Comparison of ENCODE assay signal across 17 cellular contexts in genomic region chr9:36402536-36402935, GRCh38. TPM values are rescaled to one million over a fixed set of nuclear protein-coding genes. Genes with fewer than 3 reads are reported as not detected.
DNase-seq lines count a peak whose midpoint lies in the region; ATAC-seq, FAIRE-seq and TF ChIP-seq lines count a peak whose summit lies in the region.
"Had no signal": no experiment of that assay in that cellular context is flagged by ENCODE, and none has a peak within 500 bp of the region (broad histone marks: within the 10 kb centered on the region; RNA-seq: fewer than 3 reads in every experiment).

No MANE protein-coding gene starts in this region.

- H3T11ph ChIP-seq in H9 (ENCODE audit: low read length), result no peak overlapping the region

- H3K56ac ChIP-seq in H9 (ENCODE audit: insufficient read length, low read depth, low read length), result no peak overlapping the region

- H3K36me3 ChIP-seq in astrocyte (ENCODE audit: insufficient read depth, low read length) (no peaks in the 10 kb centered on the region), pancreas (no peaks in the 10 kb centered on the region)

- no peak for ATAC-seq in CD4-positive, alpha-beta T cell (ENCODE audit: poor library complexity)
- no peak for ATAC-seq in pancreas
- ATAC-seq: body of pancreas had no signal

- WGBS in H9 (ENCODE audit: extremely low coverage, insufficient read length, low lambda C conversion rate), result no CpG with 5 or more reads among the region's 3 CpGs
- 84 to 90% methylated on average over 3 of the region's 3 CpGs for WGBS in pancreas, 2 donors

- H2BK120ac ChIP-seq in H9 (ENCODE audit: low read depth, low read length, poor library complexity, severe bottlenecking), result no peak overlapping the region

- H3K4me3 ChIP-seq in astrocyte (ENCODE audit: insufficient read depth, low read depth, low read length) (no peak overlapping the region), pancreas (no peak overlapping the region)
- H3K4me3 ChIP-seq: body of pancreas, testis had no signal

- H3K4me2 ChIP-seq in H9 (ENCODE audit: insufficient read depth, insufficient read length, low read length), result no peak overlapping the region
- no peak overlapping the region for H3K4me2 ChIP-seq in astrocyte (ENCODE audit: low read length)

- no peak overlapping the region for H3K4ac ChIP-seq in H9 (ENCODE audit: low read depth, low read length)

- H4K5ac ChIP-seq in H9 (ENCODE audit: insufficient read length, low read depth, low read length), result no peak overlapping the region

- no peak for DNase-seq in CD4-positive, alpha-beta T cell
- DNase-seq in H9 (no peak), astrocyte (ENCODE audit: low read depth) (no peak), mesothelial cell of epicardium (ENCODE audit: low spot score in 2 of 2, unreplicated experiment in 2 of 2) (no peak), pancreas (no peak), NOMO-1 (lab: John Stamatoyannopoulos, UW; ENCODE audit: unreplicated experiment in 2 of 2) (no peak), NCI-H510A (lab: John Stamatoyannopoulos, UW) (no peak)
- DNase-seq in activated CD4-positive, CD25-positive, alpha-beta regulatory T cell treated with anti-CD3 and anti-CD28 coated beads, Interleukin-2, amount 50 U/mL, for 72 hours, result no peak
- DNase-seq: activated CD4-positive, alpha-beta T cell treated with anti-CD3 and anti-CD28 coated beads for 4 hours; AML-193; NK-92 treated with Interleukin-12 subunit alpha and Interleukin-12 subunit beta, amount 100 ng/mL, for 24 hours; occipital lobe; stimulated activated CD4-positive, alpha-beta T cell treated with anti-CD3 and anti-CD28 coated beads, Interleukin-4, amount 100 ng/mL, for 24 hours; stimulated activated CD8-positive, alpha-beta memory T cell treated with anti-CD3 and anti-CD28 coated beads, Interleukin-4, amount 100 ng/mL, for 48 hours; testis had no signal

- no peaks in the 10 kb centered on the region for H3K27me3 Mint-ChIP-seq in CD4-positive, alpha-beta T cell
- H3K27me3 Mint-ChIP-seq in H9 (ENCODE audit: low read depth) (no peaks in the 10 kb centered on the region), astrocyte (ENCODE audit: low read depth, unreplicated experiment) (no peaks in the 10 kb centered on the region), mesothelial cell of epicardium (ENCODE audit: low read depth) (no peaks in the 10 kb centered on the region)

- H4K20me1 ChIP-seq in H9 (ENCODE audit: control insufficient read depth, insufficient read depth, insufficient read length) (no peaks in the 10 kb centered on the region), astrocyte (ENCODE audit: insufficient read depth, low read length) (peaks cover 33% of the 10 kb centered on the region)

- intact Hi-C loops in CD4-positive, alpha-beta T cell (cut with DNase I, micrococcal nuclease), result loop anchor here in 1 of 2 experiments (10.0 kb wide), 1 partner anchor 462 kb away; no protein-coding TSS in a partner anchor
- intact Hi-C loops in pancreas (cut with DNase I), result loop anchor here in 1 of 3 donors (10.0 kb wide), 1 partner anchor 52 kb away; no protein-coding TSS in a partner anchor

- no peak overlapping the region for H2BK5ac ChIP-seq in H9 (ENCODE audit: insufficient read length, low read length)

- FAIRE-seq in astrocyte (lab: Jason Lieb, UNC), result no peak
- FAIRE-seq in pancreas (lab: Jason Lieb, UNC), result no peak
- FAIRE-seq: H54 had no signal

- H3K79me2 ChIP-seq in H9 (ENCODE audit: insufficient read depth, low read length), result peaks cover 21% of the 10 kb centered on the region
- peaks cover 35% of the 10 kb centered on the region for H3K79me2 ChIP-seq in astrocyte (ENCODE audit: insufficient read depth, low read length)

- no peak overlapping the region for H2AK5ac ChIP-seq in H9 (ENCODE audit: insufficient read length, low read length)

- no peak overlapping the region for H3K18ac ChIP-seq in H9 (ENCODE audit: insufficient read length, low read depth, low read length)

- H3K9ac ChIP-seq in H9 (ENCODE audit: extremely low read depth, insufficient read length, low read length) (no peak overlapping the region), astrocyte (ENCODE audit: low read length) (no peak overlapping the region)

- POLR2A ChIA-PET in CD4-positive, alpha-beta T cell (lab: Charles Lee), result no interaction called here

- peaks cover 22% of the 10 kb centered on the region for H3K36me3 Mint-ChIP-seq in CD4-positive, alpha-beta T cell (ENCODE audit: low read depth)
- peaks cover 4 to 11% (median 7%) of the 10 kb centered on the region in 3 experiments; a peak in 5 of 7 replicates for H3K36me3 Mint-ChIP-seq in H9 (ENCODE audit: insufficient read depth in 1 of 3, low read depth in 3 of 3)
- H3K36me3 Mint-ChIP-seq in astrocyte (ENCODE audit: low read depth, unreplicated experiment), result no peaks in the 10 kb centered on the region
- peaks cover 3% of the 10 kb centered on the region for H3K36me3 Mint-ChIP-seq in mesothelial cell of epicardium

- H2BK15ac ChIP-seq in H9 (ENCODE audit: low read depth, low read length), result no peak overlapping the region

- no peak for TF ChIP-seq CTCF in CD4-positive, alpha-beta T cell (IDR thresholded peaks at IDR 0.05)
- TF ChIP-seq CTCF in H9 (conservative IDR thresholded peaks at IDR 0.05), result no peak
- no peak for TF ChIP-seq CTCF in astrocyte (IDR thresholded peaks at IDR 0.05; ENCODE audit: insufficient read depth, low read depth, low read length)
- no peak for TF ChIP-seq CTCF in mesothelial cell of epicardium (IDR thresholded peaks at IDR 0.05; ENCODE audit: unreplicated experiment)
- no peak for TF ChIP-seq CTCF in pancreas (IDR thresholded peaks at IDR 0.05)

- H4K91ac ChIP-seq in H9 (ENCODE audit: insufficient read length, low read depth, low read length), result no peak overlapping the region

- H3K79me1 ChIP-seq in H9 (ENCODE audit: insufficient read depth, low read depth, low read length, poor library complexity, severe bottlenecking), result no peaks in the 10 kb centered on the region

- CTCF ChIA-PET in CD4-positive, alpha-beta T cell (lab: Charles Lee), result interaction anchor here (1.0 to 2.4 kb wide), 2 partner anchors 33 to 153 kb away, joined by 3 to 7 read pairs; no protein-coding TSS in a partner anchor

- no peak overlapping the region for H3K14ac ChIP-seq in H9 (ENCODE audit: insufficient read depth, low read length)

- peak overlapping the region; percentile 63 for H3K4me3 Mint-ChIP-seq in CD4-positive, alpha-beta T cell
- H3K4me3 Mint-ChIP-seq in H9 (peak overlapping the region in 1 of 2 experiments; percentile 10; a peak in 1 of 5 replicates), astrocyte (ENCODE audit: unreplicated experiment) (peak overlapping the region; percentile 23), mesothelial cell of epicardium (peak overlapping the region; percentile 35)

- H2BK20ac ChIP-seq in H9 (ENCODE audit: low read depth, low read length, poor library complexity, severe bottlenecking), result no peak overlapping the region

- peak overlapping the region; percentile 94 for H3K27ac Mint-ChIP-seq in CD4-positive, alpha-beta T cell
- H3K27ac Mint-ChIP-seq in H9 (peak overlapping the region; percentile 22 to 88 (median 76); a peak in 3 of 7 replicates), astrocyte (ENCODE audit: unreplicated experiment) (no peak overlapping the region), mesothelial cell of epicardium (peak overlapping the region; percentile 66)

- no peaks in the 10 kb centered on the region for H3K9me3 ChIP-seq in CD4-positive, alpha-beta T cell (ENCODE audit: control insufficient read depth, low read length)
- no peaks in the 10 kb centered on the region for H3K9me3 ChIP-seq in H9 (ENCODE audit: control insufficient read depth, low read depth, low read length)
- H3K9me3 ChIP-seq in astrocyte (ENCODE audit: insufficient read depth, low read depth, low read length), result no peaks in the 10 kb centered on the region
- no peaks in the 10 kb centered on the region for H3K9me3 ChIP-seq in pancreas
- H3K9me3 ChIP-seq: body of pancreas, testis had no signal

- no peak overlapping the region for H3K27ac ChIP-seq in CD4-positive, alpha-beta T cell (ENCODE audit: low read depth, low read length)
- no peak overlapping the region for H3K27ac ChIP-seq in H9 (ENCODE audit: insufficient read length, low read depth, low read length)
- no peak overlapping the region for H3K27ac ChIP-seq in astrocyte (ENCODE audit: low read depth, low read length)
- H3K27ac ChIP-seq in pancreas, result no peak overlapping the region

- no peak overlapping the region for H3K23ac ChIP-seq in H9 (ENCODE audit: insufficient read length, low read depth, low read length)

- no peak overlapping the region for H4K8ac ChIP-seq in H9 (replicated peaks; ENCODE audit: insufficient read length, low read depth, low read length)

- no peaks in the 10 kb centered on the region for H3K27me3 ChIP-seq in CD4-positive, alpha-beta T cell (ENCODE audit: control insufficient read depth, insufficient read depth, low read length)
- H3K27me3 ChIP-seq in H9 (ENCODE audit: insufficient read depth, low read length) (no peaks in the 10 kb centered on the region), astrocyte (ENCODE audit: insufficient read depth, low read length) (no peaks in the 10 kb centered on the region), pancreas (no peaks in the 10 kb centered on the region)
- H3K27me3 ChIP-seq: body of pancreas, testis had no signal

- peaks cover 3% of the 10 kb centered on the region for H3K23me2 ChIP-seq in H9 (ENCODE audit: insufficient read length, low read depth, low read length, poor library complexity, severe bottlenecking)

- no peaks in the 10 kb centered on the region for H3K9me3 Mint-ChIP-seq in CD4-positive, alpha-beta T cell
- H3K9me3 Mint-ChIP-seq in H9 (peaks cover 0 to 4% of the 10 kb centered on the region in 2 experiments; a peak in 3 of 5 replicates), astrocyte (ENCODE audit: unreplicated experiment) (no peaks in the 10 kb centered on the region), mesothelial cell of epicardium (no peaks in the 10 kb centered on the region)

- H3K4me1 Mint-ChIP-seq in CD4-positive, alpha-beta T cell (ENCODE audit: low read depth), result peaks cover 47% of the 10 kb centered on the region
- H3K4me1 Mint-ChIP-seq in H9, result peaks cover 32 to 42% of the 10 kb centered on the region in 2 experiments
- H3K4me1 Mint-ChIP-seq in astrocyte (ENCODE audit: low read depth, unreplicated experiment), result peaks cover 16% of the 10 kb centered on the region
- H3K4me1 Mint-ChIP-seq in mesothelial cell of epicardium, result peaks cover 29% of the 10 kb centered on the region

- H2BK12ac ChIP-seq in H9 (ENCODE audit: insufficient read length, low read depth, low read length), result no peak overlapping the region

- H3K4me1 ChIP-seq in H9 (ENCODE audit: insufficient read depth, low read length) (no peaks in the 10 kb centered on the region; the same call in 1 of the 2 replicates), astrocyte (ENCODE audit: insufficient read depth, low read length) (peaks cover 16% of the 10 kb centered on the region), pancreas (peaks cover 21 to 30% (median 22%) of the 10 kb centered on the region in 3 donors)

- H2AFZ ChIP-seq in H9 (ENCODE audit: low read length), result no peak overlapping the region
- no peak overlapping the region for H2AFZ ChIP-seq in astrocyte (ENCODE audit: low read depth, low read length)

RNA-seq across cellular contexts. Expression of gene RNF38, which starts 2.5 kb away (rescaled TPM):
- 100 to 1,000 TPM in 1 of 2 experiments, 10 to 100 TPM in 1; 88.1 to 104 TPM for total RNA-seq in CD4-positive, alpha-beta T cell
- total RNA-seq in H9 (2021), result 58.8 and 60.2 TPM in 2 replicates
- 35.3 and 39.6 TPM in 2 replicates for total RNA-seq in astrocyte
- total RNA-seq in mesothelial cell of epicardium, result 42.3 to 43.7 TPM (median 43.3 TPM) in 3 replicates
- 10 to 100 TPM; 17.0 to 39.4 (median 19.9) TPM for total RNA-seq in pancreas
- polyA plus RNA-seq in pancreas, result 10 to 100 TPM in 1 of 2 donors, 1 to 10 TPM in 1; 4.4 to 10.8 TPM
